9 cellular contexts compared by ENCODE assay signal in genomic region chr13:98751397-98752110, GRCh38. TPM values are rescaled to one million over a fixed set of nuclear protein-coding genes. Genes with fewer than 3 reads are reported as not detected.
DNase-seq lines count a peak whose midpoint lies in the region; ATAC-seq and TF ChIP-seq lines count a peak whose summit lies in the region.
"Had no signal": no experiment of that assay in that cellular context is flagged by ENCODE, and none has a peak within 500 bp of the region (broad histone marks: within the 10 kb centered on the region; RNA-seq: fewer than 3 reads in every experiment).

No MANE protein-coding gene starts in this region.

- peak; percentile 88 to 91 for DNase-seq in Caco-2
- peak; percentile 15 for DNase-seq in NT2/D1 (ENCODE audit: low read depth, low spot score)
- peak; percentile 44 for DNase-seq in fibroblast of mammary gland (ENCODE audit: low read depth)
- peak; percentile 26 for DNase-seq in nephron progenitor cell
- DNase-seq in tibial artery, result no peak

- H3K9ac ChIP-seq in NT2/D1 (ENCODE audit: insufficient read length, low read depth), result no peak overlapping the region

- H3K4me3 ChIP-seq in Caco-2 (ENCODE audit: low read depth, low read length), result peak overlapping the region; percentile 81
- peak overlapping the region; percentile 45 for H3K4me3 ChIP-seq in NT2/D1 (ENCODE audit: insufficient read length, low read depth)
- no peak overlapping the region for H3K4me3 ChIP-seq in fibroblast of mammary gland (ENCODE audit: control insufficient read depth, low read depth, low read length)
- H3K4me3 ChIP-seq in tibial artery, result peak overlapping the region in 1 of 2 donors; percentile 41

- POLR2A ChIA-PET in Caco-2 (lab: Charles Lee), result interaction anchor here (0.6 to 1.0 kb wide), 4 partner anchors 21 to 324 kb away, joined by 3 to 6 read pairs (median 4); no protein-coding TSS in a partner anchor

- H3K4me1 ChIP-seq in Caco-2 (peaks cover 12% of the 10 kb centered on the region), NT2/D1 (ENCODE audit: insufficient read depth, insufficient read length) (peaks cover 3% of the 10 kb centered on the region), tibial artery (peaks cover 0 to 15% (median 13%) of the 10 kb centered on the region in 4 donors)

- TF ChIP-seq CTCF in Caco-2 (IDR thresholded peaks at IDR 0.05; ENCODE audit: insufficient read depth in 1 of 2, low read depth in 1 of 2, low read length in 1 of 2, severe bottlenecking in 1 of 2, unreplicated experiment in 1 of 2), result peak; percentile 12 to 38
- no peak for TF ChIP-seq CTCF in fibroblast of mammary gland (conservative IDR thresholded peaks at IDR 0.05; ENCODE audit: control insufficient read depth, insufficient read depth, low read depth, low read length)
- TF ChIP-seq CTCF in nephron progenitor cell (IDR thresholded peaks at IDR 0.05), result no peak
- TF ChIP-seq CTCF in tibial artery (IDR thresholded peaks at IDR 0.05), result no peak

- no peak for ATAC-seq in HG03196 (IDR thresholded peaks at IDR 0.05; ENCODE audit: unreplicated experiment)
- ATAC-seq in GM18868 (IDR thresholded peaks at IDR 0.05; ENCODE audit: unreplicated experiment), result no peak
- ATAC-seq in HG03460 (IDR thresholded peaks at IDR 0.05; ENCODE audit: unreplicated experiment), result no peak

- H3K27ac Mint-ChIP-seq in Caco-2 (ENCODE audit: unreplicated experiment), result peak overlapping the region; percentile 62
- H3K27ac Mint-ChIP-seq in nephron progenitor cell, result no peak overlapping the region
- H3K27ac Mint-ChIP-seq: activated naive CD4-positive, alpha-beta T cell treated with anti-CD3 and anti-CD28 coated beads, Interleukin-2, amount 50 U/mL, for 24 hours had no signal

- H3K4me1 Mint-ChIP-seq in Caco-2 (ENCODE audit: low read depth, unreplicated experiment), result peaks cover 14% of the 10 kb centered on the region
- H3K4me1 Mint-ChIP-seq in nephron progenitor cell, result peaks cover 7% of the 10 kb centered on the region
- H3K4me1 Mint-ChIP-seq: activated naive CD4-positive, alpha-beta T cell treated with anti-CD3 and anti-CD28 coated beads, Interleukin-2, amount 50 U/mL, for 24 hours had no signal

- H3K4me3 Mint-ChIP-seq in Caco-2 (ENCODE audit: unreplicated experiment), result peak overlapping the region; percentile 74
- H3K4me3 Mint-ChIP-seq in nephron progenitor cell, result peak overlapping the region; percentile 83
- H3K4me3 Mint-ChIP-seq: activated naive CD4-positive, alpha-beta T cell treated with anti-CD3 and anti-CD28 coated beads, Interleukin-2, amount 50 U/mL, for 24 hours had no signal

- intact Hi-C loops in Caco-2 (cut with micrococcal nuclease; ENCODE audit: unreplicated experiment) (loop anchor here (1.0 to 5.0 kb wide), 5 partner anchors 15 to 91 kb away; no protein-coding TSS in a partner anchor), tibial artery (cut with DNase I; ENCODE audit: low total_unique reads) (no loop called here)

- H3K9me3 Mint-ChIP-seq in Caco-2 (ENCODE audit: unreplicated experiment) (peaks cover 11% of the 10 kb centered on the region), nephron progenitor cell (peaks cover 32% of the 10 kb centered on the region)
- H3K9me3 Mint-ChIP-seq: activated naive CD4-positive, alpha-beta T cell treated with anti-CD3 and anti-CD28 coated beads, Interleukin-2, amount 50 U/mL, for 24 hours had no signal

- TSS peak; percentile 95 for BruUV-seq in Caco-2 (replicated peaks; lab: Mats Ljungman, UMichigan)

- H3K27me3 ChIP-seq in Caco-2 (replicated peaks; ENCODE audit: control insufficient read depth, insufficient read depth, low read length) (no peaks in the 10 kb centered on the region), NT2/D1 (ENCODE audit: insufficient read depth, insufficient read length) (peaks cover 29% of the 10 kb centered on the region), tibial artery (peaks cover 0 to 49% of the 10 kb centered on the region in 2 donors)

- H3K9me3 ChIP-seq in Caco-2, result no peaks in the 10 kb centered on the region
- H3K9me3 ChIP-seq in NT2/D1 (ENCODE audit: insufficient read depth, low read length), result no peaks in the 10 kb centered on the region
- H3K9me3 ChIP-seq in tibial artery, result peaks cover 0 to 12% (median 0%) of the 10 kb centered on the region in 3 donors

- H3K27ac ChIP-seq in tibial artery, result no peak overlapping the region

- CTCF ChIA-PET in Caco-2 (lab: Charles Lee), result interaction anchor here (0.8 to 1.2 kb wide), 2 partner anchors 24 to 34 kb away, joined by 3 to 5 read pairs; no protein-coding TSS in a partner anchor

- H3K36me3 ChIP-seq in Caco-2 (ENCODE audit: control insufficient read depth, insufficient read depth, low read length) (no peaks in the 10 kb centered on the region), NT2/D1 (ENCODE audit: insufficient read depth, insufficient read length, low read length) (no peaks in the 10 kb centered on the region), tibial artery (no peaks in the 10 kb centered on the region)

- peaks cover 6% of the 10 kb centered on the region for H3K36me3 Mint-ChIP-seq in Caco-2 (ENCODE audit: insufficient read depth, unreplicated experiment)
- peaks cover 8% of the 10 kb centered on the region for H3K36me3 Mint-ChIP-seq in nephron progenitor cell (ENCODE audit: low read depth)
- H3K36me3 Mint-ChIP-seq: activated naive CD4-positive, alpha-beta T cell treated with anti-CD3 and anti-CD28 coated beads, Interleukin-2, amount 50 U/mL, for 24 hours had no signal

- H3K27me3 Mint-ChIP-seq in Caco-2 (ENCODE audit: insufficient read depth, unreplicated experiment) (peaks cover 3% of the 10 kb centered on the region), nephron progenitor cell (ENCODE audit: low read depth, poor library complexity) (peaks cover 68% of the 10 kb centered on the region)

RNA-seq across cellular contexts. Expression of gene SLC15A1, which starts 0.9 kb away (rescaled TPM):
- total RNA-seq in Caco-2 (2022), result 12.3 and 12.9 TPM in 2 replicates

Comparison
In these comparisons a context has a peak if more than half of its experiments do, and no peak if none do; other contexts are left out.
1. DNase-seq: peak in Caco-2 (2 of 2), NT2/D1 (single experiment), fibroblast of mammary gland (single experiment) and nephron progenitor cell (single experiment); none in tibial artery (0 of 2).
2. CTCF ChIP-seq: peak in Caco-2 (2 of 2); none in fibroblast of mammary gland (single experiment), nephron progenitor cell (single experiment) and tibial artery (0 of 2).